In the genomic region with DNA sequence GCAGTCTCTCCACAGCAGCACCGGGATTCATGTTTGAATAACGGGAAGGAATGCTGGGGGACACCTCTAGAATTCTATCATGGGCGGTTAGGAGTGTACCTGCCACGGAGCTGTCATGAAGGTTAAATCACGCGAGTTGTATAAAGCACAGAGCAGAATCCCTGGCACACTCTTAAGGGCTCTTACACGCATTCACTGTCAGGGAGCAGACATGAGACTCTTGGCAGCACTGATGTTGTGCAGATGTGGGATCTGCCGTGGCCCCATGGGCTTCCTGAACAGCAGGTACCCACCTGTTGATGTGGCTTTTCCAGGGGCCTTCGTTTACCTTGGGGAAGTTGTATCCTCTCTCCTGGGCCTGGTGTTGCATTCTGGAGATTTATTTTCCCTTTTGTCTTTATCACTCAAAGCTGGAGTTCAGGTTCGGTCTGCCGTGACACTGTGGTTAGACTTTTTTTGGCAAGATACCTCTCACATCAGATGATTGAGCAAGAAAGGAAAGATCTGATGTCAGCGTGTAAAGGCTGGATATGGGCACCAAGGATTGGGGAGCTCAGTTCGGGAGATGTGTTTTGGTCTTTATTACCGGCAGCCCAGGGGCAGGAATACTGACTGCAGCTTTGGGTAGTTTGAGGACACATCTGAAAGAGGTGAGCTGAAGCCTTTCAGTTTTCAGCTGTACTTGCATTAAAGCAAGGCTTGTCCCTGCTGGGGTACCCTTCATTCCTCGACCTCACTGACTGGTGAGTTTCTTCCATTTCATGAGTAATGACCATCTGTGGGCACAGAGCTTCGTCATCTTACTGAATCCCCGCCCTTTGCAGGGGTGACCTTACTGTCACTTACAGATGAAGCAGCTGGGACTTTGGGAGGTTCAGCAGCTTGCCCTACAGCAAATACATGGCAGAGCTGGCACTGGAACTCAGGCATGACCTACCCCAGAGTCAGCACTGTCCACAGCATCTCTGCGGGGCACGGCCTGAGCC, we compare ENCODE assay signal across 10 cellular contexts. TPM values are rescaled to one million over a fixed set of nuclear protein-coding genes. Genes with fewer than 3 reads are reported as not detected.
DNase-seq lines count a peak whose midpoint lies in the region; ATAC-seq and TF ChIP-seq lines count a peak whose summit lies in the region.
"Had no signal": no experiment of that assay in that cellular context is flagged by ENCODE, and none has a peak within 500 bp of the region (broad histone marks: within the 10 kb centered on the region; RNA-seq: fewer than 3 reads in every experiment).

No MANE protein-coding gene starts in this region.

- H3K9ac ChIP-seq in liver (ENCODE audit: low read depth in 1 of 2, low read length in 2 of 2), result no peak overlapping the region

- intact Hi-C loops in Right ventricle myocardium inferior (cut with DNase I), result loop anchor here (5.0 kb wide), 1 partner anchor 51 kb away; no protein-coding TSS in a partner anchor
- intact Hi-C loops in upper lobe of right lung (cut with DNase I), result no loop called here

- H3K27me3 ChIP-seq in right atrium auricular region, result no peaks in the 10 kb centered on the region
- no peaks in the 10 kb centered on the region for H3K27me3 ChIP-seq in liver (ENCODE audit: control insufficient read depth in 4 of 4, insufficient read depth in 4 of 4, low read length in 3 of 4)
- H3K27me3 ChIP-seq in upper lobe of right lung, result no peaks in the 10 kb centered on the region

- H3K4me1 ChIP-seq in right atrium auricular region, result peaks cover 3 to 50% of the 10 kb centered on the region in 2 donors
- peaks cover 0 to 12% (median 7%) of the 10 kb centered on the region in 4 donors for H3K4me1 ChIP-seq in liver (ENCODE audit: control insufficient read depth in 4 of 4, insufficient read depth in 4 of 4, low read length in 3 of 4)
- peaks cover 51% of the 10 kb centered on the region for H3K4me1 ChIP-seq in upper lobe of right lung

- H3K27ac ChIP-seq in right atrium auricular region, result peak overlapping the region in 1 of 2 donors; percentile 73
- H3K27ac ChIP-seq in liver (ENCODE audit: low read depth in 1 of 2, low read length in 2 of 2), result peak overlapping the region in 1 of 2 donors; percentile 13
- H3K27ac ChIP-seq in upper lobe of right lung, result peak overlapping the region; percentile 5

- 85% methylated on average over 19 of the region's 19 CpGs for WGBS in liver

- TF ChIP-seq RAD21 in liver (IDR thresholded peaks at IDR 0.05), result no peak

- in situ Hi-C loops in astrocyte of the cerebellum (cut with HindIII; ENCODE audit: low sequenced_read_pairs), result no loop called here

- H3K36me3 ChIP-seq in right atrium auricular region, result peaks cover 24% of the 10 kb centered on the region
- peaks cover 0 to 10% (median 1%) of the 10 kb centered on the region in 4 donors for H3K36me3 ChIP-seq in liver (ENCODE audit: control insufficient read depth in 4 of 4, insufficient read depth in 3 of 4, low read depth in 1 of 4, low read length in 3 of 4)
- H3K36me3 ChIP-seq in upper lobe of right lung, result peaks cover 18% of the 10 kb centered on the region

- DNase-seq in Right ventricle myocardium inferior (ENCODE audit: missing footprints) (no peak), right atrium auricular region (ENCODE audit: low spot score) (no peak), astrocyte of the cerebellum (ENCODE audit: low read depth) (peak; percentile 29), upper lobe of right lung (no peak), RKO (ENCODE audit: low spot score) (no peak), Ammon's horn (ENCODE audit: low spot score) (no peak), islet precursor cell (no peak)
- DNase-seq: naive B cell had no signal

- no peak overlapping the region for H3K4me3 ChIP-seq in right atrium auricular region
- H3K4me3 ChIP-seq in astrocyte of the cerebellum (ENCODE audit: low read depth, low read length), result no peak overlapping the region
- no peak overlapping the region for H3K4me3 ChIP-seq in liver (ENCODE audit: low read depth in 1 of 3, low read length in 3 of 3)
- no peak overlapping the region for H3K4me3 ChIP-seq in upper lobe of right lung

- no peak for TF ChIP-seq CTCF in right atrium auricular region (IDR thresholded peaks at IDR 0.05)
- TF ChIP-seq CTCF in astrocyte of the cerebellum (IDR thresholded peaks at IDR 0.05; ENCODE audit: low read depth, low read length, missing control alignments), result no peak
- no peak for TF ChIP-seq CTCF in liver (IDR thresholded peaks at IDR 0.05; ENCODE audit: low read depth, low read length, missing input control)
- TF ChIP-seq CTCF in upper lobe of right lung (IDR thresholded peaks at IDR 0.05), result no peak

- no peaks in the 10 kb centered on the region for H3K9me3 ChIP-seq in right atrium auricular region
- H3K9me3 ChIP-seq in liver (ENCODE audit: control insufficient read depth in 4 of 4, low read length in 3 of 4), result no peaks in the 10 kb centered on the region
- H3K9me3 ChIP-seq in upper lobe of right lung, result no peaks in the 10 kb centered on the region

- ATAC-seq in Right ventricle myocardium inferior (peak; percentile 38), upper lobe of right lung (no peak)
- ATAC-seq: Panc1 had no signal

TF ChIP-seq in liver, 16 proteins besides CTCF, POLR2A, EP300 and RAD21:
- TF ChIP-seq SP1 (IDR thresholded peaks at IDR 0.05) (no peak), TAF1 (conservative IDR thresholded peaks at IDR 0.05) (no peak), FOXA2 (IDR thresholded peaks at IDR 0.05) (no peak), YY1 (IDR thresholded peaks at IDR 0.05) (no peak), RXRA (IDR thresholded peaks at IDR 0.05) (peak in 1 of 2 donors; percentile 31), HNF4A (conservative IDR thresholded peaks at IDR 0.05) (peak in 1 of 2 donors; percentile 13), NR2F2 (IDR thresholded peaks at IDR 0.05) (no peak), EGR1 (IDR thresholded peaks at IDR 0.05; ENCODE audit: low read depth in 2 of 2) (no peak), GABPA (IDR thresholded peaks at IDR 0.05 in 1 of 2, conservative IDR thresholded peaks at IDR 0.05 in 1 of 2) (no peak), FOXA1 (IDR thresholded peaks at IDR 0.05) (no peak), JUND (IDR thresholded peaks at IDR 0.05) (peak in 1 of 2 donors; percentile 75), HNF4G (IDR thresholded peaks at IDR 0.05) (no peak)
- TF ChIP-seq, protein P1, sequence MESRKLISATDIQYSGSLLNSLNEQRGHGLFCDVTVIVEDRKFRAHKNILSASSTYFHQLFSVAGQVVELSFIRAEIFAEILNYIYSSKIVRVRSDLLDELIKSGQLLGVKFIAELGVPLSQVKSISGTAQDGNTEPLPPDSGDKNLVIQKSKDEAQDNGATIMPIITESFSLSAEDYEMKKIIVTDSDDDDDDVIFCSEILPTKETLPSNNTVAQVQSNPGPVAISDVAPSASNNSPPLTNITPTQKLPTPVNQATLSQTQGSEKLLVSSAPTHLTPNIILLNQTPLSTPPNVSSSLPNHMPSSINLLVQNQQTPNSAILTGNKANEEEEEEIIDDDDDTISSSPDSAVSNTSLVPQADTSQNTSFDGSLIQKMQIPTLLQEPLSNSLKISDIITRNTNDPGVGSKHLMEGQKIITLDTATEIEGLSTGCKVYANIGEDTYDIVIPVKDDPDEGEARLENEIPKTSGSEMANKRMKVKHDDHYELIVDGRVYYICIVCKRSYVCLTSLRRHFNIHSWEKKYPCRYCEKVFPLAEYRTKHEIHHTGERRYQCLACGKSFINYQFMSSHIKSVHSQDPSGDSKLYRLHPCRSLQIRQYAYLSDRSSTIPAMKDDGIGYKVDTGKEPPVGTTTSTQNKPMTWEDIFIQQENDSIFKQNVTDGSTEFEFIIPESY (IDR thresholded peaks at IDR 0.05), result no peak
- TF ChIP-seq, protein P2, sequence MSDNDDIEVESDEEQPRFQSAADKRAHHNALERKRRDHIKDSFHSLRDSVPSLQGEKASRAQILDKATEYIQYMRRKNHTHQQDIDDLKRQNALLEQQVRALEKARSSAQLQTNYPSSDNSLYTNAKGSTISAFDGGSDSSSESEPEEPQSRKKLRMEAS (IDR thresholded peaks at IDR 0.05), result no peak
- TF ChIP-seq, protein P3, sequence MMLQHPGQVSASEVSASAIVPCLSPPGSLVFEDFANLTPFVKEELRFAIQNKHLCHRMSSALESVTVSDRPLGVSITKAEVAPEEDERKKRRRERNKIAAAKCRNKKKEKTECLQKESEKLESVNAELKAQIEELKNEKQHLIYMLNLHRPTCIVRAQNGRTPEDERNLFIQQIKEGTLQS (IDR thresholded peaks at IDR 0.05), result peak; percentile 16
- TF ChIP-seq, protein P4, sequence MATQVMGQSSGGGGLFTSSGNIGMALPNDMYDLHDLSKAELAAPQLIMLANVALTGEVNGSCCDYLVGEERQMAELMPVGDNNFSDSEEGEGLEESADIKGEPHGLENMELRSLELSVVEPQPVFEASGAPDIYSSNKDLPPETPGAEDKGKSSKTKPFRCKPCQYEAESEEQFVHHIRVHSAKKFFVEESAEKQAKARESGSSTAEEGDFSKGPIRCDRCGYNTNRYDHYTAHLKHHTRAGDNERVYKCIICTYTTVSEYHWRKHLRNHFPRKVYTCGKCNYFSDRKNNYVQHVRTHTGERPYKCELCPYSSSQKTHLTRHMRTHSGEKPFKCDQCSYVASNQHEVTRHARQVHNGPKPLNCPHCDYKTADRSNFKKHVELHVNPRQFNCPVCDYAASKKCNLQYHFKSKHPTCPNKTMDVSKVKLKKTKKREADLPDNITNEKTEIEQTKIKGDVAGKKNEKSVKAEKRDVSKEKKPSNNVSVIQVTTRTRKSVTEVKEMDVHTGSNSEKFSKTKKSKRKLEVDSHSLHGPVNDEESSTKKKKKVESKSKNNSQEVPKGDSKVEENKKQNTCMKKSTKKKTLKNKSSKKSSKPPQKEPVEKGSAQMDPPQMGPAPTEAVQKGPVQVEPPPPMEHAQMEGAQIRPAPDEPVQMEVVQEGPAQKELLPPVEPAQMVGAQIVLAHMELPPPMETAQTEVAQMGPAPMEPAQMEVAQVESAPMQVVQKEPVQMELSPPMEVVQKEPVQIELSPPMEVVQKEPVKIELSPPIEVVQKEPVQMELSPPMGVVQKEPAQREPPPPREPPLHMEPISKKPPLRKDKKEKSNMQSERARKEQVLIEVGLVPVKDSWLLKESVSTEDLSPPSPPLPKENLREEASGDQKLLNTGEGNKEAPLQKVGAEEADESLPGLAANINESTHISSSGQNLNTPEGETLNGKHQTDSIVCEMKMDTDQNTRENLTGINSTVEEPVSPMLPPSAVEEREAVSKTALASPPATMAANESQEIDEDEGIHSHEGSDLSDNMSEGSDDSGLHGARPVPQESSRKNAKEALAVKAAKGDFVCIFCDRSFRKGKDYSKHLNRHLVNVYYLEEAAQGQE (IDR thresholded peaks at IDR 0.05), result no peak

RNA-seq across cellular contexts. Expression of a gene that starts 19.3 kb away (rescaled TPM):
- total RNA-seq in Right ventricle myocardium inferior, result 8.4 TPM
- 1 to 10 TPM; 4.1 to 5.4 TPM for total RNA-seq in right atrium auricular region
- total RNA-seq in liver, result 1 to 10 TPM; 4.1 to 5.4 TPM
- polyA plus RNA-seq in liver, result 1 to 10 TPM; 5.9 to 6.7 TPM
- total RNA-seq in upper lobe of right lung, result 12.2 TPM

RNA-seq across cellular contexts. Expression of a gene that starts 19.3 kb away (rescaled TPM):
- 5.2 TPM for total RNA-seq in Right ventricle myocardium inferior
- 10 to 100 TPM in 1 of 2 donors, 1 to 10 TPM in 1; 7.5 to 14.4 TPM for total RNA-seq in right atrium auricular region
- 1 to 10 TPM; 2.1 to 4.4 TPM for total RNA-seq in liver
- polyA plus RNA-seq in liver, result 1 to 10 TPM; 2.7 to 3.1 TPM
- 7.6 TPM for total RNA-seq in upper lobe of right lung
